1 cellular context compared by ENCODE assay signal in genomic region chr6:130233332-130233731, GRCh38.
TF ChIP-seq lines count a peak whose summit lies in the region.

No MANE protein-coding gene starts in this region.

TF ChIP-seq in WTC11, 78 proteins besides CTCF, POLR2A, EP300 and RAD21 (continued from another document):
- TF ChIP-seq, protein P1, sequence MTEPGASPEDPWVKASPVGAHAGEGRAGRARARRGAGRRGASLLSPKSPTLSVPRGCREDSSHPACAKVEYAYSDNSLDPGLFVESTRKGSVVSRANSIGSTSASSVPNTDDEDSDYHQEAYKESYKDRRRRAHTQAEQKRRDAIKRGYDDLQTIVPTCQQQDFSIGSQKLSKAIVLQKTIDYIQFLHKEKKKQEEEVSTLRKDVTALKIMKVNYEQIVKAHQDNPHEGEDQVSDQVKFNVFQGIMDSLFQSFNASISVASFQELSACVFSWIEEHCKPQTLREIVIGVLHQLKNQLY (CRISPR knock-in tag; IDR thresholded peaks at IDR 0.05): no peak
- TF ChIP-seq OVOL2 (CRISPR knock-in tag; IDR thresholded peaks at IDR 0.05; ENCODE audit: borderline replicate concordance) (no peak), MXD4 (CRISPR knock-in tag; IDR thresholded peaks at IDR 0.05; ENCODE audit: borderline replicate concordance) (no peak), CBFB (CRISPR knock-in tag; IDR thresholded peaks at IDR 0.05; ENCODE audit: low read depth) (no peak), ZNF232 (CRISPR knock-in tag; IDR thresholded peaks at IDR 0.05) (no peak), EMX1 (CRISPR knock-in tag; IDR thresholded peaks at IDR 0.05) (no peak)
- TF ChIP-seq, protein P2, sequence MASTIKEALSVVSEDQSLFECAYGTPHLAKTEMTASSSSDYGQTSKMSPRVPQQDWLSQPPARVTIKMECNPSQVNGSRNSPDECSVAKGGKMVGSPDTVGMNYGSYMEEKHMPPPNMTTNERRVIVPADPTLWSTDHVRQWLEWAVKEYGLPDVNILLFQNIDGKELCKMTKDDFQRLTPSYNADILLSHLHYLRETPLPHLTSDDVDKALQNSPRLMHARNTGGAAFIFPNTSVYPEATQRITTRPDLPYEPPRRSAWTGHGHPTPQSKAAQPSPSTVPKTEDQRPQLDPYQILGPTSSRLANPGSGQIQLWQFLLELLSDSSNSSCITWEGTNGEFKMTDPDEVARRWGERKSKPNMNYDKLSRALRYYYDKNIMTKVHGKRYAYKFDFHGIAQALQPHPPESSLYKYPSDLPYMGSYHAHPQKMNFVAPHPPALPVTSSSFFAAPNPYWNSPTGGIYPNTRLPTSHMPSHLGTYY (CRISPR knock-in tag; IDR thresholded peaks at IDR 0.05): no peak
